1 cellular context compared by ENCODE assay signal in the genomic region with DNA sequence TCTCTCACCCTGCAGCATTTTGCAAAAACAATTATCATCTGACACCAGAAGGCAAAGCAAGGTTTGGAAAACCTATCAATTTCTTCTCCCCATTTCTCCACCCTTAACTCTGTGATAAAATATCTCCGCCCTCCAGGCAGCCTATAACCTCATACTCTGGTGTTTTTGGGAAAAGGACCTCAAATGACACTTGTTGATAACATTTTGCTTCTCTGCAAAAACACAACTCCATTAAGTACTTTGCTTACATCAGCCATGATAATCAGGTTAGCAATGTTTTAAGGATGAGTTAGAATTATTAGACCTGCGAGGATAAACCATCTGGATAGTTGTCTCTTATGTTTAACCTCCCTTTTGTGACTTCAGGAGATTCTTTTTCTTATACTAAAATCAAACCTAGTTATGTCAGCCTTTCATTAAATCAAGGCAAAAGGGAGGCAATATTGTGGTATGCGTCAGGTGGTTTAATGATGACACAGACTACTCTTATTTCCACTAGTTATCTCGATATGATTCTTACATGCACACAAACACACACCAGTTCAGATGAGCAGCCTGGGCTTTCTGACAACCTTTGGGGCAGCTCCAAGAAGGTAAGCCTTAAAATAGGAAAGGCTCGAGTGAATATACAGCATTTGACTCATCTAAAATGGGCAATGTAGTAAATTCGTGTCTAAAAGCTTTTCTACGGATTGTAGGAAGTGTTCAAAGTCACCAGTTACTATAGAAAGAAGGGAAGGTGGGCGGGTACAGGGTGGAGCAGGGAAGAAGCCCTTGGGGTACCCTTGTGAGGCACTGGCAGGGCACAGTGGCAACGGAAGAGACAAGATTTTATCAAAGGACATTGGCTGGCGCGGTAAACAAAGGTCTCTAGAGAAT.
TF ChIP-seq lines count a peak whose summit lies in the region.

No MANE protein-coding gene starts in this region.

TF ChIP-seq in SK-N-SH treated with all-trans-retinoic acid at 6 μM for 48 hours, 23 proteins besides CTCF, POLR2A, EP300 and RAD21 (continued from another document):
- TF ChIP-seq, protein P1, sequence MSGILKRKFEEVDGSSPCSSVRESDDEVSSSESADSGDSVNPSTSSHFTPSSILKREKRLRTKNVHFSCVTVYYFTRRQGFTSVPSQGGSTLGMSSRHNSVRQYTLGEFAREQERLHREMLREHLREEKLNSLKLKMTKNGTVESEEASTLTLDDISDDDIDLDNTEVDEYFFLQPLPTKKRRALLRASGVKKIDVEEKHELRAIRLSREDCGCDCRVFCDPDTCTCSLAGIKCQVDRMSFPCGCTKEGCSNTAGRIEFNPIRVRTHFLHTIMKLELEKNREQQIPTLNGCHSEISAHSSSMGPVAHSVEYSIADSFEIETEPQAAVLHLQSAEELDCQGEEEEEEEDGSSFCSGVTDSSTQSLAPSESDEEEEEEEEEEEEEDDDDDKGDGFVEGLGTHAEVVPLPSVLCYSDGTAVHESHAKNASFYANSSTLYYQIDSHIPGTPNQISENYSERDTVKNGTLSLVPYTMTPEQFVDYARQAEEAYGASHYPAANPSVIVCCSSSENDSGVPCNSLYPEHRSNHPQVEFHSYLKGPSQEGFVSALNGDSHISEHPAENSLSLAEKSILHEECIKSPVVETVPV (CRISPR knock-in tag; IDR thresholded peaks at IDR 0.05): no peak
- no peak for TF ChIP-seq GLIS3 (CRISPR knock-in tag; IDR thresholded peaks at IDR 0.05)
- no peak for TF ChIP-seq PPARA (CRISPR knock-in tag; IDR thresholded peaks at IDR 0.05; ENCODE audit: borderline replicate concordance)
